ENCODE assay signal across 10 cellular contexts in genomic region chrY:19077698-19078113, GRCh38.
DNase-seq lines count a peak whose midpoint lies in the region; ATAC-seq, FAIRE-seq and TF ChIP-seq lines count a peak whose summit lies in the region.
"Had no signal": no experiment of that assay in that cellular context is flagged by ENCODE, and none has a peak within 500 bp of the region (broad histone marks: within the 10 kb centered on the region; RNA-seq: fewer than 3 reads in every experiment).

No MANE protein-coding gene starts in this region.

- WGBS in suprapubic skin = no CpG with 5 or more reads among the region's 37 CpGs

- peak overlapping the region; percentile 76 for H3K27ac Mint-ChIP-seq in activated CD4-positive, alpha-beta T cell treated with anti-CD3 and anti-CD28 coated beads, Interleukin-2, amount 10 ng/mL, durations not matched to agents 24 days and 14 days
- peak overlapping the region; percentile 70 for H3K27ac Mint-ChIP-seq in activated naive CD4-positive, alpha-beta T cell treated with anti-CD3 and anti-CD28 coated beads, Interleukin-2, amount 50 U/mL, for 24 hours

- H3K36me3 ChIP-seq in suprapubic skin = no peaks in the 10 kb centered on the region
- H3K36me3 ChIP-seq in PC-3 (ENCODE audit: low read depth, low read length) = no peaks in the 10 kb centered on the region

- peaks cover 9% of the 10 kb centered on the region for H3K4me1 Mint-ChIP-seq in activated CD4-positive, alpha-beta T cell treated with anti-CD3 and anti-CD28 coated beads, Interleukin-2, amount 10 ng/mL, durations not matched to agents 24 days and 14 days
- peaks cover 12% of the 10 kb centered on the region for H3K4me1 Mint-ChIP-seq in activated naive CD4-positive, alpha-beta T cell treated with anti-CD3 and anti-CD28 coated beads, Interleukin-2, amount 50 U/mL, for 24 hours

- no peaks in the 10 kb centered on the region for H3K9me2 ChIP-seq in PC-3 (replicated peaks; ENCODE audit: low read length)
- H3K9me2 ChIP-seq: SK-N-SH had no signal

- H2AFZ ChIP-seq in PC-3 (ENCODE audit: low read length) = no peak overlapping the region

- H3K27me3 Mint-ChIP-seq in activated CD4-positive, alpha-beta T cell treated with anti-CD3 and anti-CD28 coated beads, Interleukin-2, amount 10 ng/mL, durations not matched to agents 24 days and 14 days = peaks cover 12% of the 10 kb centered on the region
- no peaks in the 10 kb centered on the region for H3K27me3 Mint-ChIP-seq in activated naive CD4-positive, alpha-beta T cell treated with anti-CD3 and anti-CD28 coated beads, Interleukin-2, amount 50 U/mL, for 24 hours

- TF ChIP-seq CTCF in suprapubic skin (IDR thresholded peaks at IDR 0.05) = no peak
- no peak for TF ChIP-seq CTCF in PC-3 (conservative IDR thresholded peaks at IDR 0.05; ENCODE audit: low read depth, low read length)

- intact Hi-C loops in activated CD4-positive, alpha-beta T cell treated with anti-CD3 and anti-CD28 coated beads, Interleukin-2, amount 10 ng/mL, durations not matched to agents 24 days and 14 days (cut with micrococcal nuclease) = no loop called here
- intact Hi-C loops in PC-3 (cut with micrococcal nuclease) = no loop called here

- TF ChIP-seq POLR2A in suprapubic skin (IDR thresholded peaks at IDR 0.05) = no peak

- H3K9me3 ChIP-seq in suprapubic skin (no peaks in the 10 kb centered on the region), PC-3 (ENCODE audit: low read length) (no peaks in the 10 kb centered on the region)
- H3K9me3 ChIP-seq: SK-N-SH had no signal

- POLR2A ChIA-PET in PC-3 (lab: Charles Lee; ENCODE audit: unreplicated experiment) = no interaction called here

- BruUV-seq in PC-3 (replicated peaks; lab: Mats Ljungman, UMichigan) = no TSS peak

- DNase-seq in activated CD4-positive, alpha-beta T cell treated with anti-CD3 and anti-CD28 coated beads, Interleukin-2, amount 10 ng/mL, durations not matched to agents 24 days and 14 days = peak; percentile 57
- no peak for DNase-seq in activated CD4-positive, alpha-beta T cell treated with anti-CD3 and anti-CD28 coated beads for 1 hour
- DNase-seq in hypothalamus (lab: John Stamatoyannopoulos, UW) (peak in 27 of 51 donors; percentile 0 to 45 (median 16)), suprapubic skin (ENCODE audit: low spot score in 2 of 2) (peak in 1 of 2 donors; percentile 71), frontal cortex (ENCODE audit: low spot score in 2 of 2) (no peak), activated T-cell treated with anti-CD3 and anti-CD28 coated beads for 4 hours (no peak), PC-3 (no peak)
- DNase-seq: NCI-H1417, SK-N-SH had no signal

- H3K79me2 ChIP-seq in PC-3 (ENCODE audit: low read length) = no peaks in the 10 kb centered on the region

- CTCF ChIA-PET in PC-3 (lab: Charles Lee) = no interaction called here

- no peaks in the 10 kb centered on the region for H3K36me3 Mint-ChIP-seq in activated CD4-positive, alpha-beta T cell treated with anti-CD3 and anti-CD28 coated beads, Interleukin-2, amount 10 ng/mL, durations not matched to agents 24 days and 14 days (ENCODE audit: low read depth)
- no peaks in the 10 kb centered on the region for H3K36me3 Mint-ChIP-seq in activated naive CD4-positive, alpha-beta T cell treated with anti-CD3 and anti-CD28 coated beads, Interleukin-2, amount 50 U/mL, for 24 hours

- H3F3A ChIP-seq in PC-3 (ENCODE audit: low read length, unreplicated experiment) = no peaks in the 10 kb centered on the region

- H3K27me3 ChIP-seq in suprapubic skin (no peaks in the 10 kb centered on the region), PC-3 (ENCODE audit: low read length) (no peaks in the 10 kb centered on the region)

- no peaks in the 10 kb centered on the region for H3K9me3 Mint-ChIP-seq in activated CD4-positive, alpha-beta T cell treated with anti-CD3 and anti-CD28 coated beads, Interleukin-2, amount 10 ng/mL, durations not matched to agents 24 days and 14 days
- no peaks in the 10 kb centered on the region for H3K9me3 Mint-ChIP-seq in activated naive CD4-positive, alpha-beta T cell treated with anti-CD3 and anti-CD28 coated beads, Interleukin-2, amount 50 U/mL, for 24 hours

- no peak overlapping the region for H3K4me2 ChIP-seq in PC-3 (ENCODE audit: low read length)
- H3K4me2 ChIP-seq: SK-N-SH had no signal

- no peak for TF ChIP-seq EP300 in suprapubic skin (IDR thresholded peaks at IDR 0.05)

- H3K4me1 ChIP-seq in suprapubic skin (peaks cover 5% of the 10 kb centered on the region), PC-3 (ENCODE audit: insufficient read depth, low read length) (no peaks in the 10 kb centered on the region)

- H3K27ac ChIP-seq in suprapubic skin = peak overlapping the region; percentile 87
- no peak overlapping the region for H3K27ac ChIP-seq in PC-3 (ENCODE audit: low read length)

- ATAC-seq in PC-3 = no peak

- no peaks in the 10 kb centered on the region for H4K20me1 ChIP-seq in PC-3 (ENCODE audit: low read length)

- H3K4me3 Mint-ChIP-seq in activated CD4-positive, alpha-beta T cell treated with anti-CD3 and anti-CD28 coated beads, Interleukin-2, amount 10 ng/mL, durations not matched to agents 24 days and 14 days = peak overlapping the region; percentile 88
- H3K4me3 Mint-ChIP-seq in activated naive CD4-positive, alpha-beta T cell treated with anti-CD3 and anti-CD28 coated beads, Interleukin-2, amount 50 U/mL, for 24 hours = peak overlapping the region; percentile 90

- H3K9ac ChIP-seq in PC-3 (ENCODE audit: low read length) = no peak overlapping the region
- H3K9ac ChIP-seq: SK-N-SH had no signal

- no peak for FAIRE-seq in frontal cortex (lab: Jason Lieb, UNC)

- peak overlapping the region; percentile 67 for H3K4me3 ChIP-seq in suprapubic skin
- H3K4me3 ChIP-seq in PC-3 (ENCODE audit: low read length) = no peak overlapping the region

Comparison
In these comparisons a context has a peak if more than half of its experiments do, and no peak if none do; other contexts are left out.
1. DNase-seq: peak in activated CD4-positive, alpha-beta T cell treated with anti-CD3 and anti-CD28 coated beads, Interleukin-2, amount 10 ng/mL, durations not matched to agents 24 days and 14 days (single experiment) and hypothalamus (27 of 51); none in activated CD4-positive, alpha-beta T cell treated with anti-CD3 and anti-CD28 coated beads for 1 hour (single experiment), frontal cortex (0 of 2), activated T-cell treated with anti-CD3 and anti-CD28 coated beads for 4 hours (single experiment) and PC-3 (single experiment).